Comparison of ENCODE assay signal across 23 cellular contexts in the genomic region with DNA sequence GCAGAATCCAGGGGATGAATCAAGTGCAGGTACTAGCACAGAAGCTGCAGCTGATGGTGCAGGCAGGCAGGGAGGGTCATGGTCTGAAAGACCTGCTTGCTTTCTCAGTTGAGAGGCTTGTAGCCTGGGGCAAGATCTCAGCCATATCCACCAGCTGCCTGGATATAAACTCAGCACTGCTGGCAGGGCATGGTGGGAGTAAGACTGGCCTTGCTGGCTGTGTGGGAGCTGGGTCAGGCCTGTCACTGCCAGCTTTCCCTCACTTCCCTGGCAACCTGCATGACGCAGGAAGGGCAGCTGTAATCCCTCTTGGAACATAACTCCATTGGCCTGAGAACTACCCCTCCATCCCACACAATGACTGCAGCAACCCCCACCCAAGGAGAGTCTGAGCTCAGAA.
"Had no signal": no experiment of that assay in that cellular context is flagged by ENCODE, and none has a peak within 500 bp of the region (broad histone marks: within the 10 kb centered on the region; RNA-seq: fewer than 3 reads in every experiment).

No MANE protein-coding gene starts in this region.

- H3K4me3 Mint-ChIP-seq: activated B cell treated with CpG ODN at 0.5 μM for 24 hours; activated CD4-positive, alpha-beta T cell treated with anti-CD3 and anti-CD28 coated beads for 36 hours; activated CD8-positive, alpha-beta memory T cell treated with anti-CD3 and anti-CD28 coated beads, Interleukin-2, amount 10 ng/mL, durations not matched to agents 7 days and 5 days; activated CD8-positive, alpha-beta T cell treated with anti-CD3 and anti-CD28 coated beads, Interleukin-2, amount 10 ng/mL, durations not matched to agents 7 days and 5 days; activated naive CD8-positive, alpha-beta T cell; activated T-cell treated with anti-CD3 and anti-CD28 coated beads, Interleukin-2, amount 50 U/mL, for 72 hours; mesothelial cell of epicardium; naive B cell; T-helper 2 cell treated with Interferon-gamma antibody and Interleukin-4, amounts not matched to agents 5 μg/mL and 100 μg/mL, for 36 hours had no signal

- H3K4me1 Mint-ChIP-seq: activated B cell treated with CpG ODN at 0.5 μM for 24 hours; activated CD4-positive, alpha-beta T cell treated with anti-CD3 and anti-CD28 coated beads for 36 hours; activated CD8-positive, alpha-beta memory T cell treated with anti-CD3 and anti-CD28 coated beads, Interleukin-2, amount 10 ng/mL, durations not matched to agents 7 days and 5 days; mesothelial cell of epicardium; naive B cell had no signal

- H3K27me3 ChIP-seq: body of pancreas, esophagus squamous epithelium, pancreas, right atrium auricular region, transverse colon had no signal

- ATAC-seq: activated CD4-positive, alpha-beta T cell treated with anti-CD3 and anti-CD28 coated beads for 36 hours; activated CD8-positive, alpha-beta memory T cell treated with anti-CD3 and anti-CD28 coated beads, Interleukin-2, amount 10 ng/mL, durations not matched to agents 7 days and 5 days; activated CD8-positive, alpha-beta T cell treated with anti-CD3 and anti-CD28 coated beads, Interleukin-2, amount 10 ng/mL, durations not matched to agents 7 days and 5 days; activated T-cell treated with anti-CD3 and anti-CD28 coated beads, Interleukin-2, amount 50 U/mL, for 72 hours; body of pancreas; pancreas had no signal

- H3K4me1 ChIP-seq: body of pancreas, esophagus squamous epithelium, pancreas, prostate gland, right atrium auricular region, transverse colon had no signal

- H3K4me3 ChIP-seq: body of pancreas, esophagus squamous epithelium, pancreas, prostate gland, right atrium auricular region, transverse colon had no signal

- H3K36me3 ChIP-seq: esophagus squamous epithelium, pancreas, prostate gland, right atrium auricular region, transverse colon had no signal

- H3K9me3 ChIP-seq: body of pancreas, pancreas, prostate gland had no signal

- H3K27ac Mint-ChIP-seq: activated B cell treated with CpG ODN at 0.5 μM for 24 hours; activated CD4-positive, alpha-beta T cell treated with anti-CD3 and anti-CD28 coated beads for 36 hours; activated CD8-positive, alpha-beta memory T cell treated with anti-CD3 and anti-CD28 coated beads, Interleukin-2, amount 10 ng/mL, durations not matched to agents 7 days and 5 days; activated CD8-positive, alpha-beta T cell treated with anti-CD3 and anti-CD28 coated beads, Interleukin-2, amount 10 ng/mL, durations not matched to agents 7 days and 5 days; activated naive CD8-positive, alpha-beta T cell; activated T-cell treated with anti-CD3 and anti-CD28 coated beads, Interleukin-2, amount 50 U/mL, for 72 hours; mesothelial cell of epicardium; T-helper 2 cell treated with Interferon-gamma antibody and Interleukin-4, amounts not matched to agents 5 μg/mL and 100 μg/mL, for 36 hours had no signal

- DNase-seq: activated B cell treated with CpG ODN at 0.5 μM for 24 hours; activated CD4-positive, alpha-beta T cell treated with anti-CD3 and anti-CD28 coated beads for 36 hours; activated CD8-positive, alpha-beta memory T cell treated with anti-CD3 and anti-CD28 coated beads, Interleukin-2, amount 10 ng/mL, durations not matched to agents 7 days and 5 days; activated CD8-positive, alpha-beta T cell treated with anti-CD3 and anti-CD28 coated beads, Interleukin-2, amount 10 ng/mL, durations not matched to agents 7 days and 5 days; activated naive CD4-positive, alpha-beta T cell; activated T-cell treated with anti-CD3 and anti-CD28 coated beads, Interleukin-2, amount 50 U/mL, for 72 hours; aorta; body of pancreas; dermis blood vessel endothelial cell; effector CD4-positive, alpha-beta T cell; esophagus squamous epithelium; naive B cell; nucleus accumbens; pancreas; stimulated activated CD4-positive, alpha-beta T cell treated with anti-CD3 and anti-CD28 coated beads, Interleukin-15, amount 100 ng/mL, for 24 hours; stimulated activated CD4-positive, alpha-beta T cell treated with anti-CD3 and anti-CD28 coated beads, Interleukin-2, amount 100 ng/mL, for 24 hours; stimulated activated naive CD4-positive, alpha-beta T cell treated with Interleukin-2 at 50 U/mL for 16 hours; transverse colon had no signal
